8 cellular contexts compared by ENCODE assay signal in the genomic region with DNA sequence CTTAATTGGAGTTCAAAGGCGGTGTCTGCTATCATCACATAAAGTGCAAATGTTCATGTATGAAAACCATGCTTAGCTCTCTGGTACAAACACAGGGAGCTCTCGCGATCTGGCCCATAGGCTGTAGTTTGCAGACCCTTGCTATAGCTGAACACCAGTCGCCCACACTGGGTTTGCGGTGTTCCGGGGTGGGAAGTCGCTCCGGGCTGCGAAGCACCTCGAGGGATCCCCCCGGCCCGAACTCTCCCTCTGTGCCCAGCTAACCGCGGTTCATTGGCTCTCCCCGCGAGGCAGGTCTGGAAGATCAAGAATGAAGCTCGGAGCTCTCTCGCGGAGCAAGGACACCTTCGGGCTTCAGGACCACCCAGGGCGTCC. TPM values are rescaled to one million over a fixed set of nuclear protein-coding genes. Genes with fewer than 3 reads are reported as not detected.
DNase-seq lines count a peak whose midpoint lies in the region; ATAC-seq and TF ChIP-seq lines count a peak whose summit lies in the region.

No MANE protein-coding gene starts in this region.

- no TSS peak for BruUV-seq in PC-3 (replicated peaks; lab: Mats Ljungman, UMichigan)

- H3K4me1 Mint-ChIP-seq in GM23338 = peaks cover 8% of the 10 kb centered on the region

- peak; percentile 59 for ATAC-seq in GM23338
- no peak; the same call in 1 of the 2 replicates for ATAC-seq in PC-3

- H3K36me3 ChIP-seq in DOHH2 (ENCODE audit: control insufficient read depth, low read length) (peaks cover 27% of the 10 kb centered on the region), GM23338 (ENCODE audit: insufficient read depth) (no peaks in the 10 kb centered on the region), PC-3 (ENCODE audit: low read depth, low read length) (no peaks in the 10 kb centered on the region), esophagus muscularis mucosa (no peaks in the 10 kb centered on the region), trophoblast cell (ENCODE audit: control insufficient read depth in 1 of 2, insufficient read depth in 2 of 2, low read length in 2 of 2) (no peaks in the 10 kb centered on the region)

- no peak for DNase-seq in GM23338 (ENCODE audit: low spot score)
- no peak for DNase-seq in PC-3
- DNase-seq in esophagus muscularis mucosa (ENCODE audit: extremely low spot score) = no peak
- no peak for DNase-seq in trophoblast cell
- DNase-seq in DMS114 treated with DMSO at 0.1 percent for 48 hours (lab: John Stamatoyannopoulos, UW; ENCODE audit: unreplicated experiment) = no peak
- DNase-seq in NCI-H446 (lab: John Stamatoyannopoulos, UW) = no peak
- no peak for DNase-seq in NCI-H1436 (lab: John Stamatoyannopoulos, UW)

- H3K4ac ChIP-seq in trophoblast cell (ENCODE audit: low read depth, low read length) = no peak overlapping the region

- TF ChIP-seq POLR2A in esophagus muscularis mucosa (IDR thresholded peaks at IDR 0.05; ENCODE audit: low read depth) = no peak

- no peak overlapping the region for H4K12ac ChIP-seq in trophoblast cell (ENCODE audit: low read depth, low read length)

- peak overlapping the region; percentile 72 for H2AFZ ChIP-seq in GM23338
- H2AFZ ChIP-seq in PC-3 (ENCODE audit: low read length) = peak overlapping the region; percentile 99
- H2AFZ ChIP-seq in trophoblast cell (ENCODE audit: insufficient read depth, low read length, poor library complexity) = peak overlapping the region; percentile 77

- H3K36me3 Mint-ChIP-seq in GM23338 (ENCODE audit: low read depth) = peaks cover 26% of the 10 kb centered on the region

- H3K27ac ChIP-seq in DOHH2 (ENCODE audit: low read depth, low read length) (no peak overlapping the region), GM23338 (ENCODE audit: low read depth) (no peak overlapping the region), PC-3 (ENCODE audit: low read length) (no peak overlapping the region), esophagus muscularis mucosa (replicated peaks in 1 of 4) (peak overlapping the region; percentile 31 to 68 (median 56)), trophoblast cell (ENCODE audit: low read depth, low read length) (no peak overlapping the region)

- peaks cover 9% of the 10 kb centered on the region for H3K27me3 Mint-ChIP-seq in GM23338 (ENCODE audit: insufficient read depth, low read depth, poor library complexity)

- H3K9me3 ChIP-seq in DOHH2 (ENCODE audit: control insufficient read depth, insufficient read depth, low read length) (no peaks in the 10 kb centered on the region), PC-3 (ENCODE audit: low read length) (no peaks in the 10 kb centered on the region), esophagus muscularis mucosa (peaks cover 0 to 11% (median 0%) of the 10 kb centered on the region in 4 donors), trophoblast cell (ENCODE audit: insufficient read depth, low read depth, low read length) (no peaks in the 10 kb centered on the region)

- no peak overlapping the region for H2BK12ac ChIP-seq in trophoblast cell (ENCODE audit: low read length)

- POLR2A ChIA-PET in PC-3 (lab: Charles Lee; ENCODE audit: unreplicated experiment) = interaction anchor here (0.5 to 0.6 kb wide), 2 partner anchors 17 to 862 kb away, joined by 3 to 4 read pairs; partner anchors contain the start of gene TCEANC

- H3K4me3 ChIP-seq in DOHH2 (ENCODE audit: low read length) (peak overlapping the region; percentile 87), GM23338 (peak overlapping the region; percentile 69), PC-3 (ENCODE audit: low read length) (peak overlapping the region; percentile 78), esophagus muscularis mucosa (peak overlapping the region; percentile 64 to 82 (median 66)), trophoblast cell (ENCODE audit: low read depth, low read length) (peak overlapping the region; percentile 86)

- intact Hi-C loops in PC-3 (cut with micrococcal nuclease) = no loop called here
- intact Hi-C loops in esophagus muscularis mucosa (cut with DNase I) = no loop called here

- H3K18ac ChIP-seq in trophoblast cell (ENCODE audit: low read length) = no peak overlapping the region

- no peak for TF ChIP-seq EP300 in esophagus muscularis mucosa (IDR thresholded peaks at IDR 0.05)

- H4K91ac ChIP-seq in trophoblast cell (ENCODE audit: low read depth, low read length) = no peak overlapping the region

- H2AK5ac ChIP-seq in trophoblast cell (ENCODE audit: low read length) = no peak overlapping the region

- H3K4me2 ChIP-seq in DOHH2 (ENCODE audit: low read length) = peak overlapping the region; percentile 75
- H3K4me2 ChIP-seq in GM23338 = peak overlapping the region; percentile 77
- H3K4me2 ChIP-seq in PC-3 (ENCODE audit: low read length) = peak overlapping the region; percentile 94
- peak overlapping the region; percentile 70 for H3K4me2 ChIP-seq in trophoblast cell (ENCODE audit: low read length)

- no peak overlapping the region for H2BK120ac ChIP-seq in trophoblast cell (ENCODE audit: insufficient read depth, low read length, poor library complexity)

- CTCF ChIA-PET in PC-3 (lab: Charles Lee) = no interaction called here

- 0 out of 2 replicates have a peak, but pooled peaks cover 3% of the 10 kb centered on the region for H3K27me3 ChIP-seq in DOHH2 (ENCODE audit: control insufficient read depth, low read length)
- H3K27me3 ChIP-seq in GM23338 (ENCODE audit: insufficient read depth) = peaks cover 13% of the 10 kb centered on the region
- H3K27me3 ChIP-seq in PC-3 (ENCODE audit: low read length) = no peaks in the 10 kb centered on the region
- no peaks in the 10 kb centered on the region for H3K27me3 ChIP-seq in esophagus muscularis mucosa
- no peaks in the 10 kb centered on the region for H3K27me3 ChIP-seq in trophoblast cell (ENCODE audit: insufficient read depth, low read length)

- H3K14ac ChIP-seq in trophoblast cell (ENCODE audit: low read length) = no peak overlapping the region

- H4K8ac ChIP-seq in trophoblast cell (ENCODE audit: low read depth, low read length) = peak overlapping the region; percentile 54

- no peaks in the 10 kb centered on the region for H3K9me3 Mint-ChIP-seq in GM23338

- H3K9ac ChIP-seq in PC-3 (ENCODE audit: low read length) = peak overlapping the region; percentile 81
- H3K9ac ChIP-seq in trophoblast cell (ENCODE audit: low read length) = no peak overlapping the region

- no peaks in the 10 kb centered on the region for H3K9me2 ChIP-seq in DOHH2 (replicated peaks; ENCODE audit: control insufficient read depth, low read length)
- no peaks in the 10 kb centered on the region for H3K9me2 ChIP-seq in GM23338 (ENCODE audit: insufficient read depth)
- no peaks in the 10 kb centered on the region for H3K9me2 ChIP-seq in PC-3 (replicated peaks; ENCODE audit: low read length)

- H2BK5ac ChIP-seq in trophoblast cell (ENCODE audit: low read depth, low read length, poor library complexity) = no peak overlapping the region

- TF ChIP-seq CTCF in DOHH2 (IDR thresholded peaks at IDR 0.05; ENCODE audit: low read depth, low read length, poor library complexity, severe bottlenecking) = no peak
- TF ChIP-seq CTCF in GM23338 (conservative IDR thresholded peaks at IDR 0.05; ENCODE audit: low read depth in 2 of 2) = no peak
- TF ChIP-seq CTCF in PC-3 (conservative IDR thresholded peaks at IDR 0.05; ENCODE audit: low read depth, low read length) = no peak
- no peak for TF ChIP-seq CTCF in esophagus muscularis mucosa (IDR thresholded peaks at IDR 0.05)

- H3F3A ChIP-seq in DOHH2 (ENCODE audit: control insufficient read depth, insufficient read depth) (no peaks in the 10 kb centered on the region), GM23338 (replicated peaks; ENCODE audit: low read depth) (no peaks in the 10 kb centered on the region), PC-3 (ENCODE audit: low read length, unreplicated experiment) (no peaks in the 10 kb centered on the region)

- H3K79me2 ChIP-seq in DOHH2 (ENCODE audit: control insufficient read depth, low read length) (peaks cover 50% of the 10 kb centered on the region), GM23338 (replicated peaks; ENCODE audit: insufficient read depth) (peaks cover 39% of the 10 kb centered on the region), PC-3 (ENCODE audit: low read length) (peaks cover 41% of the 10 kb centered on the region), trophoblast cell (ENCODE audit: control insufficient read depth, insufficient read depth, low read length, poor library complexity) (no peaks in the 10 kb centered on the region)

- H3K23ac ChIP-seq in trophoblast cell (ENCODE audit: low read length) = no peak overlapping the region

- WGBS in esophagus muscularis mucosa = 42% methylated on average over 20 of the region's 21 CpGs
- no CpG with 5 or more reads among the region's 21 CpGs for WGBS in trophoblast cell (ENCODE audit: extremely low coverage, insufficient coverage, insufficient read length)

- H3K4me1 ChIP-seq in DOHH2 (ENCODE audit: control insufficient read depth, low read length) (peaks cover 27% of the 10 kb centered on the region), GM23338 (ENCODE audit: insufficient read depth) (peaks cover 7% of the 10 kb centered on the region; the same call in 1 of the 2 replicates), PC-3 (ENCODE audit: insufficient read depth, low read length) (peaks cover 10% of the 10 kb centered on the region), esophagus muscularis mucosa (peaks cover 0 to 9% (median 6%) of the 10 kb centered on the region in 4 donors), trophoblast cell (ENCODE audit: control insufficient read depth in 1 of 2, insufficient read depth in 2 of 2, low read length in 2 of 2) (no peaks in the 10 kb centered on the region)

- H4K20me1 ChIP-seq in DOHH2 (ENCODE audit: control insufficient read depth, insufficient read depth, low read depth, low read length) (peaks cover 10% of the 10 kb centered on the region; the same call in 1 of the 2 replicates), GM23338 (replicated peaks; ENCODE audit: insufficient read depth) (no peaks in the 10 kb centered on the region), PC-3 (ENCODE audit: low read length) (peaks cover 8% of the 10 kb centered on the region; the same call in 1 of the 2 replicates)

- H3K79me1 ChIP-seq in trophoblast cell (ENCODE audit: low read length) = peaks cover 2% of the 10 kb centered on the region

- peak overlapping the region; percentile 78 for H3K4me3 Mint-ChIP-seq in GM23338

- H3K27ac Mint-ChIP-seq in GM23338 = no peak overlapping the region

TF ChIP-seq in GM23338, 12 proteins besides CTCF, POLR2A, EP300 and RAD21 (continues in another document):
- TF ChIP-seq CREB1 (CRISPR knock-in tag; IDR thresholded peaks at IDR 0.05; ENCODE audit: low read depth) (no peak), EZH2phosphoT487 (IDR thresholded peaks at IDR 0.05; ENCODE audit: unreplicated experiment) (no peak)

RNA-seq across cellular contexts. Expression of gene PRPS2, which starts 0.3 kb away (rescaled TPM):
- 39.9 and 46.4 TPM in 2 replicates for total RNA-seq in GM23338 (2014; rRNA removed; shearing (Covaris generic))
- polyA plus RNA-seq in GM23338 (2016; fragmentation: Nextera tagmentation; extraction: Ambion mirVana) = 42.6 and 49.3 TPM in 2 replicates
- total RNA-seq in PC-3 (2014; rRNA removed) = 63.1 and 73.9 TPM in 2 replicates
- total RNA-seq in esophagus muscularis mucosa = 10 to 100 TPM; 12.5 to 25.7 (median 21.7) TPM
- 7.7 and 7.9 TPM in 2 replicates for polyA plus RNA-seq in trophoblast cell (2013)

Comparison
In these comparisons a context has a peak if more than half of its experiments do, and no peak if none do; other contexts are left out.
1. H3K27ac ChIP-seq: peak in esophagus muscularis mucosa (4 of 4); none in DOHH2 (single experiment), GM23338 (single experiment), PC-3 (single experiment) and trophoblast cell (single experiment).
2. Peak in every context shown above with its lines, with median percentiles within 50 percentile points of each other: H3K4me2 ChIP-seq, H3K4me3 ChIP-seq and H2AFZ ChIP-seq.